Comparison of ENCODE assay signal across 19 cellular contexts in the genomic region with DNA sequence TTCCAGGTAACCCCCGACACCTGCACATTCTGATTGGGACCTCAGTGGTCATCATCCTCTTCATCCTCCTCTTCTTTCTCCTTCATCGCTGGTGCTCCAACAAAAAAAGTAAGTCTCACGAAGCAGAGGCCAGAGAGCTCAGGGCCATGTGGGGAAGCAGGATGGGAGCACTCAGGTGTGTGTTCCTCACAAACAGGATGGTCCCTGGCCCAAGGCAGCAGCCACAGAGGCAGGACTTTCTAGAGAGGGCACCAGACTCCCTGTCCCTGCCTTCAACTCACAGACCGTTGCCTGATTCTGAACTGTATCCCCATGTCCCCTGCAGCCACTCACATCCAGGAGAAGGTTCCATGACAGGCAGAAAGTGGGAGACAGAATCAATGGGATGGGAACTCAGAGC. TPM values are rescaled to one million over a fixed set of nuclear protein-coding genes. Genes with fewer than 3 reads are reported as not detected.
"Had no signal": no experiment of that assay in that cellular context is flagged by ENCODE, and none has a peak within 500 bp of the region (broad histone marks: within the 10 kb centered on the region; RNA-seq: fewer than 3 reads in every experiment).

No MANE protein-coding gene starts in this region.

RNA-seq across cellular contexts. Expression of a gene that starts 13.3 kb away (rescaled TPM):
- total RNA-seq: activated naive CD4-positive, alpha-beta T cell treated with anti-CD3 and anti-CD28 coated beads for 36 hours; activated naive CD4-positive, alpha-beta T cell treated with anti-CD3 and anti-CD28 coated beads, Interleukin-2, amount 50 U/mL, for 72 hours; activated naive CD8-positive, alpha-beta T cell treated with anti-CD3 and anti-CD28 coated beads for 36 hours; activated naive CD8-positive, alpha-beta T cell treated with anti-CD3 and anti-CD28 coated beads, Interleukin-2, amount 10 ng/mL, durations not matched to agents 7 days and 5 days; activated T-cell treated with anti-CD3 and anti-CD28 coated beads, Interleukin-2, amount 50 U/mL, for 4 hours; activated T-helper 1 cell treated with anti-CD3 and anti-CD28 coated beads, Interleukin-12 subunit alpha, Interleukin-12 subunit beta, Interleukin-2, Interleukin-4 antibody, amounts not matched to agents 30 ng/mL and 10 ng/mL and 1 ng/mL, durations not matched to agents 14 hours and 24 hours and 36 hours; activated T-helper 17 cell treated with anti-CD3 and anti-CD28 coated beads, Interleukin-2, amount 50 U/mL, for 72 hours; activated T-helper 2 cell treated with anti-CD3 and anti-CD28 coated beads, Interferon-gamma antibody, Interleukin-2, Interleukin-4, amounts not matched to agents 10 μg/mL and 5 μg/mL and 100 μg/mL, durations not matched to agents 14 hours and 24 hours and 36 hours; adrenal gland; aorta; ascending aorta; astrocyte; body of pancreas; breast epithelium; bronchial epithelial cell; cardiac muscle cell; cardiac septum; cerebellum had no signal

RNA-seq across cellular contexts. Expression of a gene that starts 20.5 kb away (rescaled TPM):
- total RNA-seq: activated naive CD4-positive, alpha-beta T cell treated with anti-CD3 and anti-CD28 coated beads for 36 hours; activated naive CD8-positive, alpha-beta T cell treated with anti-CD3 and anti-CD28 coated beads for 36 hours; activated naive CD8-positive, alpha-beta T cell treated with anti-CD3 and anti-CD28 coated beads, Interleukin-2, amount 10 ng/mL, durations not matched to agents 7 days and 5 days; activated T-cell treated with anti-CD3 and anti-CD28 coated beads, Interleukin-2, amount 50 U/mL, for 4 hours; activated T-helper 17 cell treated with anti-CD3 and anti-CD28 coated beads, Interleukin-2, amount 50 U/mL, for 72 hours; activated T-helper 2 cell treated with anti-CD3 and anti-CD28 coated beads, Interferon-gamma antibody, Interleukin-2, Interleukin-4, amounts not matched to agents 10 μg/mL and 5 μg/mL and 100 μg/mL, durations not matched to agents 14 hours and 24 hours and 36 hours; aorta; ascending aorta; astrocyte; body of pancreas; bronchial epithelial cell; cardiac muscle cell; cardiac septum; cerebellum had no signal

RNA-seq across cellular contexts. Expression of a gene that starts 33.4 kb away (rescaled TPM):
- total RNA-seq: activated naive CD4-positive, alpha-beta T cell treated with anti-CD3 and anti-CD28 coated beads for 36 hours; activated naive CD8-positive, alpha-beta T cell treated with anti-CD3 and anti-CD28 coated beads for 36 hours; activated T-helper 1 cell treated with anti-CD3 and anti-CD28 coated beads, Interleukin-12 subunit alpha, Interleukin-12 subunit beta, Interleukin-2, Interleukin-4 antibody, amounts not matched to agents 30 ng/mL and 10 ng/mL and 1 ng/mL, durations not matched to agents 14 hours and 24 hours and 36 hours; activated T-helper 17 cell treated with anti-CD3 and anti-CD28 coated beads, Interleukin-2, amount 50 U/mL, for 72 hours; activated T-helper 2 cell treated with anti-CD3 and anti-CD28 coated beads, Interferon-gamma antibody, Interleukin-2, Interleukin-4, amounts not matched to agents 10 μg/mL and 5 μg/mL and 100 μg/mL, durations not matched to agents 14 hours and 24 hours and 36 hours; aorta; ascending aorta; astrocyte; body of pancreas; bronchial epithelial cell; cardiac muscle cell; cardiac septum; cerebellum had no signal

RNA-seq across cellular contexts. Expression of a gene that starts 44.6 kb away (rescaled TPM):
- total RNA-seq: activated naive CD4-positive, alpha-beta T cell treated with anti-CD3 and anti-CD28 coated beads for 36 hours; activated naive CD8-positive, alpha-beta T cell treated with anti-CD3 and anti-CD28 coated beads for 36 hours; activated T-cell treated with anti-CD3 and anti-CD28 coated beads, Interleukin-2, amount 50 U/mL, for 72 hours; activated T-helper 1 cell treated with anti-CD3 and anti-CD28 coated beads, Interleukin-12 subunit alpha, Interleukin-12 subunit beta, Interleukin-2, Interleukin-4 antibody, amounts not matched to agents 30 ng/mL and 10 ng/mL and 1 ng/mL, durations not matched to agents 14 hours and 24 hours and 36 hours; activated T-helper 17 cell treated with anti-CD3 and anti-CD28 coated beads, Interleukin-2, amount 50 U/mL, for 72 hours; activated T-helper 2 cell treated with anti-CD3 and anti-CD28 coated beads, Interferon-gamma antibody, Interleukin-2, Interleukin-4, amounts not matched to agents 10 μg/mL and 5 μg/mL and 100 μg/mL, durations not matched to agents 14 hours and 24 hours and 36 hours; aorta; ascending aorta; astrocyte; body of pancreas; breast epithelium; bronchial epithelial cell; cardiac muscle cell; cardiac septum; cerebellum had no signal

RNA-seq across cellular contexts. Expression of a gene that starts 49.6 kb away (rescaled TPM):
- total RNA-seq: activated naive CD4-positive, alpha-beta T cell treated with anti-CD3 and anti-CD28 coated beads for 36 hours; activated T-helper 1 cell treated with anti-CD3 and anti-CD28 coated beads, Interleukin-12 subunit alpha, Interleukin-12 subunit beta, Interleukin-2, Interleukin-4 antibody, amounts not matched to agents 30 ng/mL and 10 ng/mL and 1 ng/mL, durations not matched to agents 14 hours and 24 hours and 36 hours; activated T-helper 17 cell treated with anti-CD3 and anti-CD28 coated beads, Interleukin-2, amount 50 U/mL, for 72 hours; activated T-helper 2 cell treated with anti-CD3 and anti-CD28 coated beads, Interferon-gamma antibody, Interleukin-2, Interleukin-4, amounts not matched to agents 10 μg/mL and 5 μg/mL and 100 μg/mL, durations not matched to agents 14 hours and 24 hours and 36 hours; adrenal gland; aorta; ascending aorta; astrocyte; body of pancreas; breast epithelium; bronchial epithelial cell; cardiac muscle cell; cardiac septum; cerebellum had no signal
